13 cellular contexts compared by ENCODE assay signal in the genomic region with DNA sequence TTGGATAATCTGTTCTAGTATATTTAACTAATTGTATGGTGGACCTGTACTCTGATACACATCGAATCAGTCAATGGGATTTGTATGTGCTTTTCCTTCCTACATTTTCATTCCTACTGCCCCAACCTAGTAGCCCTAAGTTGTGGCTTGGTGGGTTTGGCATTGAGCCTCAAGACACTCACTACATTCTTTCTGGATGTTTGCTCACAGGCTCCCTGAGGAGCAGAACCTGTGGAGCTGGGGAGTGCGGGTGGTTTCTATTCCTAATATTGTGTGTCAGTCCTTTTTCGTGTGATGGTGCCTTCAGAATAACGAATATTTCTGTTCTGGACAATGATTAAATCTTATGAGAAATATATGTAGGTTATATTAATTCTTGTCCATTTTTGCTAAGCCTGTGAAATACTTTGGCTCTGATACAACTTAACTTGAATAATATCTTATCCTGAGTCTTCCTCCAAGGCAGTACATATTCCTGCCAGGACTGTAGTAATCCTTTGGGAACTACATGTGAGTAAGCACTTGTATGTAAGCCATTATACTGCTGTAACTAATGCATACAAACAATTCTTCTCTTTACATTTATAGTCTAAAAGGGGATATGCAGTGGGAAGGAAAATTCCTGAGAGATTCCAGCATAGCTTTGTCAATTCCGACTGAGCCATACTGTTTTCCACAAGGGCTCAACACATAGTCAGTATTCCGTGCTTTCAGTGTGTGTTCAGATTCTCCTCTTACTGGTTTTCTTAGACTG.
DNase-seq lines count a peak whose midpoint lies in the region; TF ChIP-seq lines count a peak whose summit lies in the region.
"Had no signal": no experiment of that assay in that cellular context is flagged by ENCODE, and none has a peak within 500 bp of the region (broad histone marks: within the 10 kb centered on the region; RNA-seq: fewer than 3 reads in every experiment).

No MANE protein-coding gene starts in this region.

- H3K4me1 ChIP-seq in prostate gland (replicated peaks): no peaks in the 10 kb centered on the region

- intact Hi-C loops in prostate gland (cut with DNase I): no loop called here

- TF ChIP-seq POLR2A in prostate gland (IDR thresholded peaks at IDR 0.05): no peak

- H3K27me3 ChIP-seq in prostate gland (replicated peaks; ENCODE audit: insufficient read depth): no peaks in the 10 kb centered on the region
- H3K27me3 ChIP-seq: heart left ventricle, stomach had no signal

- H3K9me3 ChIP-seq in prostate gland: no peaks in the 10 kb centered on the region
- H3K9me3 ChIP-seq: heart left ventricle, stomach had no signal

- TF ChIP-seq CTCF in prostate gland (IDR thresholded peaks at IDR 0.05): no peak

- H3K36me3 ChIP-seq in prostate gland: no peaks in the 10 kb centered on the region

- H3K27ac ChIP-seq in prostate gland: no peak overlapping the region
- H3K27ac ChIP-seq: heart left ventricle, stomach had no signal

- no peak overlapping the region for H3K4me3 ChIP-seq in prostate gland
- H3K4me3 ChIP-seq: GM12878, heart left ventricle, stomach had no signal

- in situ Hi-C loops in ACHN (cut with HindIII; ENCODE audit: low pct_ligation_motif_present, low pct_unique_long_range_greater_than_20kb, low sequenced_read_pairs): no loop called here

- DNase-seq in ACHN (peak; percentile 82), HCEC 1CT (peak; percentile 17), astrocyte of the hippocampus (ENCODE audit: low read depth, low spot score) (peak; percentile 93), kidney tubule cell (ENCODE audit: low spot score) (peak; percentile 44), NCI-H1436 treated with DMSO at 0.1 percent for 48 hours (lab: John Stamatoyannopoulos, UW) (no peak), DMS53 treated with DMSO at 0.1 percent for 48 hours (lab: John Stamatoyannopoulos, UW; ENCODE audit: unreplicated experiment) (no peak), prostate gland (ENCODE audit: low spot score) (no peak), UCSD-AML1 (lab: John Stamatoyannopoulos, UW; ENCODE audit: unreplicated experiment) (no peak)
- DNase-seq: central memory CD4-positive, alpha-beta T cell; heart left ventricle; KG1; stomach had no signal

- 85% methylated on average over 6 of the region's 6 CpGs for WGBS in prostate gland

Comparison
In these comparisons a context has a peak if more than half of its experiments do, and no peak if none do; other contexts are left out.
1. DNase-seq: peak in ACHN (single experiment), HCEC 1CT (single experiment), astrocyte of the hippocampus (single experiment) and kidney tubule cell (single experiment); none in NCI-H1436 treated with DMSO at 0.1 percent for 48 hours (single experiment), DMS53 treated with DMSO at 0.1 percent for 48 hours (single experiment), prostate gland (single experiment) and UCSD-AML1 (single experiment).